In the genomic region with DNA sequence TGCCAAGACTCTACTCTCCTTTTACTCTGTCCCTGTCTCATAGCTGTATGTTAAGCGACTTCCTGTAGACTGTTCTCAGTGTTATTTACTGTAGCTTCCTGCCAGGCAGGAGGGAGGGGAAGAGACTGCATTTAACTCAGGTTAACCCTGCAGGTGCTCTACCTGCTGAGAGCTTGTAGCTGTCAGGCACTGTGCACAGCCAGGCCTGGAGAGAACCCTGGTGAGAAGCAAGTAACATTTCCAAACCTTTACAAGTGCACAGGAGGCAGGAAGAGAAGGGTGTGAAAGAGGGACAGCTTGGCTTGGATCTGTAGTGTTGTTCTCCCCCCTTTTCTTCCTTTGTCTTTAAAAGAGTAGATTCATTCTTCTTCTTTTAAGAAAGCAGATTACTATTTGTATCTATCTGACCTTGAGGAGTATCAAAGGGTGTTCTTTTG, we compare ENCODE assay signal across 10 cellular contexts.
A peak's percentile ranks its signal among the peaks of the same experiment; 100 is the strongest.
DNase-seq lines count a peak whose midpoint lies in the region; ATAC-seq and TF ChIP-seq lines count a peak whose summit lies in the region.
"Had no signal": no experiment of that assay in that cellular context is flagged by ENCODE, and none has a peak within 500 bp of the region (broad histone marks: within the 10 kb centered on the region; RNA-seq: fewer than 3 reads in every experiment).

No MANE protein-coding gene starts in this region.

- TF ChIP-seq CTCF in brain (conservative IDR thresholded peaks at IDR 0.05) (no peak), psoas muscle (IDR thresholded peaks at IDR 0.05) (no peak)

- peak overlapping the region; percentile 84 to 93 (median 88) for H3K27ac Mint-ChIP-seq in CD4-positive, CD25-positive, alpha-beta regulatory T cell
- H3K27ac Mint-ChIP-seq in brain: peak overlapping the region in 4 of 5 experiments; percentile 18 to 93 (median 66)
- H3K27ac Mint-ChIP-seq: activated B cell treated with CpG ODN at 0.5 μM for 24 hours, memory B cell had no signal

- peak overlapping the region; percentile 56 for H3K4me3 ChIP-seq in CD4-positive, CD25-positive, alpha-beta regulatory T cell (ENCODE audit: low read depth, low read length)
- 0 out of 2 replicates have a peak overlapping the region, but pooled peaks have one; percentile 1 for H3K4me3 ChIP-seq in HUES64 (ENCODE audit: low read length)
- no peak overlapping the region for H3K4me3 ChIP-seq in psoas muscle

- H3K36me3 ChIP-seq in CD4-positive, CD25-positive, alpha-beta regulatory T cell (ENCODE audit: control insufficient read depth, insufficient read depth, low read length): no peaks in the 10 kb centered on the region
- H3K36me3 ChIP-seq in HUES64 (ENCODE audit: insufficient read depth, low read length): no peaks in the 10 kb centered on the region
- peaks cover 5 to 93% of the 10 kb centered on the region in 2 donors for H3K36me3 ChIP-seq in psoas muscle (ENCODE audit: insufficient read depth in 1 of 2, low read depth in 1 of 2)

- 0% methylated on average over 1 of the region's 1 CpG for WGBS in HUES64
- WGBS in psoas muscle, 3 donors: 60 to 83% (median 67%) methylated on average over 1 of the region's 1 CpG

- peak overlapping the region in 3 of 4 donors; percentile 3 to 80 (median 44) for H3K4me3 Mint-ChIP-seq in CD4-positive, CD25-positive, alpha-beta regulatory T cell
- peak overlapping the region in 1 of 5 experiments; percentile 16 for H3K4me3 Mint-ChIP-seq in brain
- H3K4me3 Mint-ChIP-seq: activated B cell treated with CpG ODN at 0.5 μM for 24 hours, memory B cell had no signal

- peak in 2 of 3 donors; percentile 48 to 54 for DNase-seq in CD4-positive, CD25-positive, alpha-beta regulatory T cell
- no peak for DNase-seq in psoas muscle
- no peak for DNase-seq in medulla oblongata (ENCODE audit: extremely low spot score)
- DNase-seq in effector CD4-positive, alpha-beta T cell: no peak
- DNase-seq: activated B cell treated with CpG ODN at 0.5 μM for 24 hours had no signal

- H3K27ac ChIP-seq in CD4-positive, CD25-positive, alpha-beta regulatory T cell (ENCODE audit: insufficient read depth, low read length, poor library complexity, severe bottlenecking): peak overlapping the region; percentile 10
- H3K27ac ChIP-seq in HUES64 (ENCODE audit: low read depth, low read length): peak overlapping the region; percentile 70; the same call in 1 of the 2 replicates
- peak overlapping the region; percentile 62 for H3K27ac ChIP-seq in psoas muscle

- intact Hi-C loops in psoas muscle (cut with DNase I): loop anchor here in 1 of 2 donors (5.0 kb wide), 2 partner anchors 41 to 106 kb away; no protein-coding TSS in a partner anchor

- peaks cover 22% of the 10 kb centered on the region for H3K36me3 Mint-ChIP-seq in CD4-positive, CD25-positive, alpha-beta regulatory T cell
- peaks cover 18% of the 10 kb centered on the region for H3K36me3 Mint-ChIP-seq in brain

- peaks cover 16% of the 10 kb centered on the region for H3K4me1 ChIP-seq in CD4-positive, CD25-positive, alpha-beta regulatory T cell (ENCODE audit: control insufficient read depth, insufficient read depth, low read length, poor library complexity, severe bottlenecking)
- H3K4me1 ChIP-seq in HUES64 (ENCODE audit: insufficient read depth, low read length): peaks cover 56% of the 10 kb centered on the region
- H3K4me1 ChIP-seq in psoas muscle: peaks cover 19% of the 10 kb centered on the region

- no peaks in the 10 kb centered on the region for H3K27me3 ChIP-seq in CD4-positive, CD25-positive, alpha-beta regulatory T cell (ENCODE audit: control insufficient read depth, insufficient read depth, low read length)
- H3K27me3 ChIP-seq in HUES64 (ENCODE audit: insufficient read depth, low read length): no peaks in the 10 kb centered on the region
- H3K27me3 ChIP-seq in psoas muscle (ENCODE audit: insufficient read depth in 3 of 3, low read length in 2 of 3): no peaks in the 10 kb centered on the region

- no peaks in the 10 kb centered on the region for H3K27me3 Mint-ChIP-seq in CD4-positive, CD25-positive, alpha-beta regulatory T cell
- H3K27me3 Mint-ChIP-seq in brain: no peaks in the 10 kb centered on the region
- H3K27me3 Mint-ChIP-seq: activated B cell treated with CpG ODN at 0.5 μM for 24 hours, memory B cell had no signal

- peaks cover 10 to 33% (median 23%) of the 10 kb centered on the region in 4 donors for H3K4me1 Mint-ChIP-seq in CD4-positive, CD25-positive, alpha-beta regulatory T cell
- peaks cover 35% of the 10 kb centered on the region for H3K4me1 Mint-ChIP-seq in brain

- no peaks in the 10 kb centered on the region for H3K9me3 Mint-ChIP-seq in CD4-positive, CD25-positive, alpha-beta regulatory T cell
- H3K9me3 Mint-ChIP-seq in brain: peaks cover 0 to 2% (median 0%) of the 10 kb centered on the region in 5 experiments
- H3K9me3 Mint-ChIP-seq: activated B cell treated with CpG ODN at 0.5 μM for 24 hours, memory B cell had no signal

- ATAC-seq in CD4-positive, CD25-positive, alpha-beta regulatory T cell (ENCODE audit: low read depth in 2 of 2): peak; percentile 98
- ATAC-seq in GM19395 (IDR thresholded peaks at IDR 0.05; ENCODE audit: unreplicated experiment) (peak; percentile 84), psoas muscle (peak in 2 of 4 donors; percentile 12 to 16), HG02840 (IDR thresholded peaks at IDR 0.05; ENCODE audit: low FRiP score, unreplicated experiment) (no peak)

- no peaks in the 10 kb centered on the region for H3K9me3 ChIP-seq in CD4-positive, CD25-positive, alpha-beta regulatory T cell (ENCODE audit: control insufficient read depth in 2 of 2, low read length in 2 of 2)
- H3K9me3 ChIP-seq in HUES64 (ENCODE audit: insufficient read depth, low read depth, low read length) (no peaks in the 10 kb centered on the region), psoas muscle (no peaks in the 10 kb centered on the region)

- H3K9ac ChIP-seq in HUES64 (ENCODE audit: low read depth, low read length): no peak overlapping the region

Comparison
In these comparisons a context has a peak if more than half of its experiments do, and no peak if none do; other contexts are left out.
1. DNase-seq: peak in CD4-positive, CD25-positive, alpha-beta regulatory T cell (2 of 3); none in psoas muscle (0 of 2), medulla oblongata (single experiment) and effector CD4-positive, alpha-beta T cell (single experiment).
2. H3K27ac ChIP-seq: peak in every context shown above with its lines; median percentile 70 in HUES64; 62 in psoas muscle; 10 in CD4-positive, CD25-positive, alpha-beta regulatory T cell.